19 cellular contexts compared by ENCODE assay signal in the genomic region with DNA sequence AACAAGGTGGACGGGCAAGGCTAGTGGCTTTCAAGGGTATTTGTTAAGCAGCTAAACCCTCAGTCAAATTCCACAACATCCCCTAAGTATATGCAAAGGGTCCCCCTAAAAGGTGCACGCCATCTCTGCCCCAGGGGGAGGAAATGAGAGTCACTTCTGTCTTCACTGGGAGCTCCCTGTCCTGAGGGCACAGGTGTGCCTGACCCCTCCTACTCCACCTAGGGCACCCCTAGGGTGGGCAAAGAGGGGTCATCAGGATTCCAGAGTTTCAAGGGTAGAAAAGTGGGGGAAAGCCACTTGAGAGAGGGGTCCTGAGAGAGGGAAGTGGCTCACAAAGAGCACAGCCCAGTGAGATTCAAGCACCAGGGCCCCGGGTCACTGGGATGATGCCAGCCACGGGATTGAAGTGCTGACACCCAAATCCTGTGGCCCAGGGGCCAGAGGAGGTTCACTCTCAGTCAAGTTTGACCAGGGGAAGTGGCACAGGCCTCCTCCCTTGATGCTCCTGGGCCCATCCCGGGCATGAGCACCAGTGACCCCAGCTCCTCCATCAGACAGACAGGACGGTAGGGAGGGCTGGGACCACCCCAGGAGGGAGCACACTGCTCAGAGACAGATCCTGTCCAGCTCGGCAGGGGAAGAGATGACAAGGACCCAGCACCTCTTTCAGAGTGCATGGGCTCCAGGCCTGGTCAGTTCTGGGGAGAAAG.
"Had no signal": no experiment of that assay in that cellular context is flagged by ENCODE, and none has a peak within 500 bp of the region (broad histone marks: within the 10 kb centered on the region; RNA-seq: fewer than 3 reads in every experiment).

No MANE protein-coding gene starts in this region.

- H3K27me3 ChIP-seq: pancreas, sigmoid colon, thyroid gland had no signal

- H3K4me1 ChIP-seq: left lung, pancreas, sigmoid colon, stomach, thyroid gland had no signal

- ATAC-seq: effector memory CD8-positive, alpha-beta T cell; left cardiac atrium; left lung; naive thymus-derived CD8-positive, alpha-beta T cell; pancreas; right cardiac atrium; stimulated activated effector memory CD8-positive, alpha-beta T cell treated with anti-CD3 and anti-CD28 coated beads, Interleukin-12 subunit alpha, Interleukin-12 subunit beta, amount 100 ng/mL, for 72 hours had no signal

- H3K36me3 ChIP-seq: left lung, pancreas, sigmoid colon, stomach, thyroid gland had no signal

- H3K4me3 ChIP-seq: left lung, pancreas, sigmoid colon, stomach, thyroid gland had no signal

- DNase-seq: cortex of kidney; effector memory CD8-positive, alpha-beta T cell; left cardiac atrium; left lung; mesenchymal stem cell; midbrain; naive thymus-derived CD8-positive, alpha-beta T cell; nephron progenitor cell; occipital lobe; right cardiac atrium; sigmoid colon; stimulated activated CD4-positive, alpha-beta T cell treated with anti-CD3 and anti-CD28 coated beads, Interleukin-2, amount 100 ng/mL, for 24 hours; stimulated activated CD4-positive, alpha-beta T cell treated with anti-CD3 and anti-CD28 coated beads, Interleukin-4, amount 100 ng/mL, for 24 hours; stimulated activated naive CD4-positive, alpha-beta T cell treated with Interleukin-2 at 50 U/mL for 16 hours; stomach; thyroid gland; trophoblast cell had no signal

- H3K27ac ChIP-seq: left lung, pancreas, sigmoid colon, stomach, thyroid gland had no signal

- H3K9me3 ChIP-seq: left lung, pancreas, sigmoid colon, thyroid gland had no signal
